In the genomic region with DNA sequence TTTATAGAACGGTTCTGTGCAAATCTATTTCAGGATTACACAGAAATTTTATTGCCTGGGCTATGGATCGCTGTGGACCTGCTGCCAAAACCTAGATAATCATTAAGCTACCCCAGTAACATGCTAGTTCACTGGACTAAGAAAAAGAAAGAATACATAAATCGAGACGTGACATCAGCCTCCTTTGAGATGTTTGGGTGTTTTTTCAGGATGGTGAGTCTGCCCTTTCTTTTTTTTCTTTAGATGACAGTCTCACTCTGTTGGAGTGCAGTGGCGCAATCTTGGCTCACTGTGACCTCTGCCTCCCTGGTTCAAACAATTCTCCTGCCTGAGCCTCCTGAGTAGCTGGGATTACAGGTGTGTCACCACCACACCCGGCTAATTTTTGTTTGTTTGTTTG, we compare ENCODE assay signal across 18 cellular contexts. TPM values are rescaled to one million over a fixed set of nuclear protein-coding genes. Genes with fewer than 3 reads are reported as not detected.
DNase-seq lines count a peak whose midpoint lies in the region; ATAC-seq and TF ChIP-seq lines count a peak whose summit lies in the region.
"Had no signal": no experiment of that assay in that cellular context is flagged by ENCODE, and none has a peak within 500 bp of the region (broad histone marks: within the 10 kb centered on the region; RNA-seq: fewer than 3 reads in every experiment).

No MANE protein-coding gene starts in this region.

- H3K27ac ChIP-seq in heart right ventricle, result peak overlapping the region in 5 of 10 donors; percentile 26 to 68 (median 46)
- H3K27ac ChIP-seq: esophagus squamous epithelium, RWPE1 had no signal

- H3K4me3 ChIP-seq in heart right ventricle (no peak overlapping the region), epithelial cell of esophagus (ENCODE audit: low read length) (no peak overlapping the region), mucosa of descending colon (no peak overlapping the region)
- H3K4me3 ChIP-seq: esophagus squamous epithelium had no signal

- TF ChIP-seq POLR2A in erythroblast (IDR thresholded peaks at IDR 0.05; ENCODE audit: low read length), result no peak

- H3K36me3 ChIP-seq in heart right ventricle (no peaks in the 10 kb centered on the region), mucosa of descending colon (ENCODE audit: low read depth) (no peaks in the 10 kb centered on the region)
- H3K36me3 ChIP-seq: esophagus squamous epithelium had no signal

- no peaks in the 10 kb centered on the region for H3K9me3 ChIP-seq in heart right ventricle
- H3K9me3 ChIP-seq in mucosa of descending colon, result no peaks in the 10 kb centered on the region
- H3K9me3 ChIP-seq: esophagus squamous epithelium had no signal

- peaks cover 3 to 57% (median 21%) of the 10 kb centered on the region in 9 donors for H3K4me1 ChIP-seq in heart right ventricle
- peaks cover 21% of the 10 kb centered on the region for H3K4me1 ChIP-seq in mucosa of descending colon (ENCODE audit: low read depth)

- DNase-seq in left ventricle myocardium superior (no peak), heart right ventricle (no peak), epithelial cell of esophagus (ENCODE audit: low read depth) (peak; percentile 45), mucosa of descending colon (peak in 1 of 3 donors; percentile 49), erythroblast (lab: John Stamatoyannopoulos, UW) (no peak), NCI-H526 (lab: John Stamatoyannopoulos, UW) (no peak), NCI-H1092 (lab: John Stamatoyannopoulos, UW) (no peak)
- DNase-seq: activated B cell treated with CpG ODN at 0.5 μM for 24 hours; activated gamma-delta T cell; anterior cingulate cortex; esophagus squamous epithelium; hippocampal formation; naive thymus-derived CD8-positive, alpha-beta T cell; NCI-H1092 treated with DMSO at 0.1 percent for 48 hours; stimulated activated CD4-positive, alpha-beta T cell treated with anti-CD3 and anti-CD28 coated beads, Interleukin-1b, Interleukin-23, amount 100 ng/mL, for 48 hours; T-cell had no signal

- peak; percentile 15 for ATAC-seq in left ventricle myocardium superior
- ATAC-seq in heart right ventricle, result no peak
- ATAC-seq in mucosa of descending colon, result peak; percentile 83
- ATAC-seq in HG03097 (IDR thresholded peaks at IDR 0.05; ENCODE audit: low FRiP score, unreplicated experiment), result no peak
- ATAC-seq: naive thymus-derived CD8-positive, alpha-beta T cell; T-cell had no signal

- H3K27me3 ChIP-seq in heart right ventricle, result no peaks in the 10 kb centered on the region
- H3K27me3 ChIP-seq: esophagus squamous epithelium had no signal

- intact Hi-C loops in left ventricle myocardium superior (cut with micrococcal nuclease), result no loop called here
- intact Hi-C loops in heart right ventricle (cut with DNase I), result no loop called here
- intact Hi-C loops in mucosa of descending colon (cut with DNase I, micrococcal nuclease), result no loop called here

- WGBS in heart right ventricle, 2 donors, result 73% methylated on average over 6 of the region's 6 CpGs

- TF ChIP-seq CTCF in heart right ventricle (IDR thresholded peaks at IDR 0.05) (no peak), epithelial cell of esophagus (IDR thresholded peaks at IDR 0.05; ENCODE audit: insufficient read depth, low read depth, low read length, missing control alignments) (no peak), mucosa of descending colon (IDR thresholded peaks at IDR 0.05) (no peak)

RNA-seq across cellular contexts. Expression of a gene that starts 52.0 kb away (rescaled TPM):
- total RNA-seq in left ventricle myocardium superior, result 347 TPM
- total RNA-seq in heart right ventricle, result 100 to 1,000 TPM; 280 to 484 (median 406) TPM
- polyA plus RNA-seq in heart right ventricle, result 100 to 1,000 TPM in 1 of 2 donors, 10 to 100 TPM in 1; 81.8 to 298 TPM
- 10 to 100 TPM in 1 of 3 donors, 1 to 10 TPM in 2; 2.7 to 14.4 (median 4.0) TPM for total RNA-seq in mucosa of descending colon
- total RNA-seq: activated B cell treated with CpG ODN at 0.5 μM for 24 hours; naive thymus-derived CD8-positive, alpha-beta T cell had no signal
- polyA plus RNA-seq: naive thymus-derived CD8-positive, alpha-beta T cell had no signal

Comparison
In these comparisons a context has a peak if more than half of its experiments do, and no peak if none do; other contexts are left out.
1. ATAC-seq: peak in left ventricle myocardium superior (single experiment) and mucosa of descending colon (single experiment); none in heart right ventricle (0 of 8) and HG03097 (single experiment).
2. RNA of a gene that starts 52.0 kb away (total RNA-seq): 280 to 484 TPM in heart right ventricle and 347 TPM in left ventricle myocardium superior (single experiment); 2.7 to 14.4 TPM in mucosa of descending colon; every median in the first group is over 10 times any median in the second.